In the genomic region with DNA sequence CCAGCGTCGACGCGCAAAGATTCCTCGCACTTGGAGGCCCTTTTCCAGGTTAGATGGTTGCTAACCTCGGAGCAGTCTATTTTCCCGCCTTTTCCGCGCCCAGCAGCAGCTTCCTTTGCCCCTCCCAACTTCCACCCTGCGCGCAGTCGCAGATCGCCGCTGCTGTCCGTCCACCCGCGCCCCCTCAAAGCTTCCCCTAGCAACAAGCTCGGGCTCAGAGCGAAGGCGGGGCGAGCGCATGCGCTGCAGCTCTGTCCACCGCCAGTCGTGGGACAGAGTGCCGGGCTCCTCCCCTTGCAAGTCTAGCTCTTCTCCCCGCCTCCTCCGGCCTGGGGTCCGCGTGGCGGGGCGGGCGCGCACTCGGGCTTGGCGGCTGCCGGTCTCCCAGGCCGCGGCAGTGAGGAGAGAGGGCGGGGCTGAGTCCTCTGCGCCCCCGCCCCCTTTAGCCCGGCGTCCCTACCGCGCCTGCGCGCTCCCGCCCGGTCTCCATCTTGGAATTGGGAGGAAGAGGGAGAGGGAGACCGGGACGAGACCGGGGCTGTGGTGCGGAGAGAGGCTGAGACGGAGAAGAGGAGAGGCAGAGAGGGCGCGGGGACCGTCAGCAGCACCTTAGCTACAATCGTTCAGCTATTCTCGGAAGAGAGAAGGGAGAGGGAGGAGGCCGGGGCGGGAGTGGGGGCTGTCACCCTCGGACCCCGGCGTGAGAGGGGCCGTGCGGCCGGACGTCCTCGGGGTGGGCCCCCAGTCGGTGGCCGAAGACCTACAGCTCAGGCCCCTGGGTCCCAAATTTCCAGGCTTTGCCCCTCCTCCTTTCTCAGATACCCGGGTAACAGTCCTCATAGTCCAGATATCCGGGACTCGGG, we compare ENCODE assay signal across 8 cellular contexts. TPM values are rescaled to one million over a fixed set of nuclear protein-coding genes. Genes with fewer than 3 reads are reported as not detected.
DNase-seq lines count a peak whose midpoint lies in the region; ATAC-seq and TF ChIP-seq lines count a peak whose summit lies in the region.

A gene (plus strand): TSS at position 485 of the 863 bp plus-strand sequence. CDS start 3,905 bp downstream, outside the sequence.

- intact Hi-C loops in activated B cell treated with CpG ODN at 0.5 μM for 24 hours (cut with micrococcal nuclease), result loop anchor here (1.0 kb wide), 5 partner anchors 11 to 153 kb away; a partner anchor contains a TSS

- H3K9me3 Mint-ChIP-seq in activated B cell treated with CpG ODN at 0.5 μM for 24 hours, result no peaks in the 10 kb centered on the region
- no peaks in the 10 kb centered on the region for H3K9me3 Mint-ChIP-seq in immature natural killer cell

- TF ChIP-seq CTCF in AG09319 (IDR thresholded peaks at IDR 0.05; ENCODE audit: low read depth, low read length), result no peak
- no peak for TF ChIP-seq CTCF in activated B cell treated with CpG ODN at 0.5 μM for 24 hours (IDR thresholded peaks at IDR 0.05)
- TF ChIP-seq CTCF in cardiac fibroblast (IDR thresholded peaks at IDR 0.05; ENCODE audit: low read depth, low read length), result no peak

- H3K36me3 Mint-ChIP-seq in activated B cell treated with CpG ODN at 0.5 μM for 24 hours (ENCODE audit: low read depth), result peaks cover 22% of the 10 kb centered on the region
- H3K36me3 Mint-ChIP-seq in immature natural killer cell, result peaks cover 2 to 10% (median 3%) of the 10 kb centered on the region in 3 donors

- ATAC-seq in GM19025 (IDR thresholded peaks at IDR 0.05; ENCODE audit: low read depth, unreplicated experiment) (peak; percentile 92), HG03342 (IDR thresholded peaks at IDR 0.05; ENCODE audit: unreplicated experiment) (peak; percentile 93), activated B cell treated with CpG ODN at 0.5 μM for 24 hours (ENCODE audit: low read depth) (peak; percentile 99)

- H3K4me3 Mint-ChIP-seq in activated B cell treated with CpG ODN at 0.5 μM for 24 hours, result peak within 1 kb of the TSS; percentile 96
- peak within 1 kb of the TSS; percentile 87 to 96 (median 95) for H3K4me3 Mint-ChIP-seq in immature natural killer cell

- CTCF ChIA-PET in activated B cell treated with CpG ODN at 0.5 μM for 24 hours (lab: Charles Lee), result interaction anchor here (0.9 to 1.9 kb wide), 7 partner anchors 12 to 1028 kb away, joined by 3 to 7 read pairs (median 4); a partner anchor contains a TSS

- H3K27me3 Mint-ChIP-seq in activated B cell treated with CpG ODN at 0.5 μM for 24 hours (no peaks in the 10 kb centered on the region), immature natural killer cell (ENCODE audit: low read depth in 3 of 3) (peaks cover 2 to 6% (median 2%) of the 10 kb centered on the region in 3 donors)

- H3K4me3 ChIP-seq in cardiac fibroblast (replicated peaks in 1 of 2; ENCODE audit: low read depth in 2 of 2, low read length in 2 of 2), result peak within 1 kb of the TSS; percentile 92 to 95

- H3K27ac Mint-ChIP-seq in activated B cell treated with CpG ODN at 0.5 μM for 24 hours, result peak within 1 kb of the TSS; percentile 90
- peak within 1 kb of the TSS; percentile 83 to 97 (median 93) for H3K27ac Mint-ChIP-seq in immature natural killer cell

- POLR2A ChIA-PET in activated B cell treated with CpG ODN at 0.5 μM for 24 hours (lab: Charles Lee), result interaction anchor here (0.5 to 3.5 kb wide), 18 partner anchors 11 to 1229 kb away, joined by 3 to 67 read pairs (median 4); a partner anchor contains a TSS

- peaks cover 39% of the 10 kb centered on the region for H3K4me1 Mint-ChIP-seq in activated B cell treated with CpG ODN at 0.5 μM for 24 hours
- peaks cover 43 to 44% of the 10 kb centered on the region in 2 donors for H3K4me1 Mint-ChIP-seq in immature natural killer cell

- DNase-seq in AG09319 (ENCODE audit: extremely low read depth, low read depth) (peak; percentile 98), NCI-H345 treated with DMSO at 0.1 percent for 48 hours (lab: John Stamatoyannopoulos, UW; ENCODE audit: unreplicated experiment) (peak; percentile 99), activated B cell treated with CpG ODN at 0.5 μM for 24 hours (peak; percentile 95), cardiac fibroblast (ENCODE audit: low read depth in 2 of 2) (peak; percentile 99 to 100), immature natural killer cell (peak; percentile 99), smooth muscle cell of the brain vasculature (ENCODE audit: low read depth, low spot score) (peak; percentile 100)

RNA-seq across cellular contexts. Expression of the gene that starts here (rescaled TPM):
- 30.5 and 36.1 TPM in 2 replicates for total RNA-seq in activated B cell treated with CpG ODN at 0.5 μM for 24 hours
- 10 to 100 TPM in 1 of 3 donors, 1 to 10 TPM in 2; 2.1 to 10.7 (median 3.0) TPM for polyA plus RNA-seq in immature natural killer cell

Comparison
In these comparisons a context has a peak if more than half of its experiments do, and no peak if none do; other contexts are left out.
1. Peak in every context shown above with its lines: DNase-seq, ATAC-seq and H3K4me3 ChIP-seq.